In genomic region chr6:26811486-26812111, GRCh38 we compare ENCODE assay signal across 7 cellular contexts.
DNase-seq lines count a peak whose midpoint lies in the region; ATAC-seq, FAIRE-seq and TF ChIP-seq lines count a peak whose summit lies in the region.
"Not testable (repeated sequence)": the region's sequence is repeated elsewhere in the genome, so short reads cannot be mapped to it uniquely, and the experiment has no call there.

No MANE protein-coding gene starts in this region.

- not testable (repeated sequence) for DNase-seq in GM23338 (ENCODE audit: low spot score); Panc1 (ENCODE audit: low read depth, low spot score); K562 (ENCODE audit: extremely low read depth in 1 of 4, low spot score in 3 of 4); foreskin keratinocyte; HepG2 (ENCODE audit: low spot score); upper lobe of right lung

- not testable (repeated sequence) for FAIRE-seq in K562 (lab: Jason Lieb, UNC); HepG2 (lab: Jason Lieb, UNC)

- H3K4me3 Mint-ChIP-seq in GM23338 = not testable (repeated sequence)

- no CpG with 5 or more reads among the region's 36 CpGs for WGBS in K562 (ENCODE audit: insufficient coverage, low coverage, missing lambda C conversion rate)
- no CpG with 5 or more reads among the region's 36 CpGs for WGBS in HepG2 (ENCODE audit: low lambda C conversion rate)

- H3K27ac Mint-ChIP-seq in GM23338 = not testable (repeated sequence)

- not testable (repeated sequence) for H3K4me1 Mint-ChIP-seq in GM23338

- H3K9me3 Mint-ChIP-seq in GM23338 = not testable (repeated sequence)

- in situ Hi-C loops in Panc1 (cut with HindIII; ENCODE audit: low pct_unique_long_range_greater_than_20kb, low sequenced_read_pairs); K562 (cut with MboI); HepG2 (cut with HindIII; ENCODE audit: extremely low pct_ligation_motif_present, low pct_unique_long_range_greater_than_20kb): not testable (repeated sequence)

- H3K36me3 Mint-ChIP-seq in GM23338 (ENCODE audit: low read depth) = not testable (repeated sequence)

- not testable (repeated sequence) for H3K36me3 ChIP-seq in GM23338 (ENCODE audit: insufficient read depth); Panc1 (ENCODE audit: control insufficient read depth, insufficient read depth, low read length); K562 (ENCODE audit: control insufficient read depth, insufficient read depth, low read length); HepG2 (replicated peaks in 1 of 2; ENCODE audit: control insufficient read depth in 1 of 2, insufficient read depth in 2 of 2, low read length in 2 of 2); upper lobe of right lung

- not testable (repeated sequence) for TF ChIP-seq POLR2A in K562 (conservative IDR thresholded peaks at IDR 0.05); HepG2 (IDR thresholded peaks at IDR 0.05; ENCODE audit: insufficient read depth in 1 of 2, low read depth in 2 of 2, low read length in 2 of 2)

- TF ChIP-seq RAD21 in K562 (CRISPR knock-in tag; conservative IDR thresholded peaks at IDR 0.05 in 1 of 2, IDR thresholded peaks at IDR 0.05 in 1 of 2); HepG2 (CRISPR knock-in tag; IDR thresholded peaks at IDR 0.05): not testable (repeated sequence)

- BruUV-seq in Panc1 (replicated peaks; lab: Mats Ljungman, UMichigan); K562 (replicated peaks; lab: Mats Ljungman, UMichigan); HepG2 (replicated peaks; lab: Mats Ljungman, UMichigan): not testable (repeated sequence)

- H3K4me1 ChIP-seq in GM23338 (ENCODE audit: insufficient read depth); Panc1 (ENCODE audit: control insufficient read depth, insufficient read depth, low read length); K562 (replicated peaks in 1 of 2; ENCODE audit: control insufficient read depth in 2 of 2, insufficient read depth in 2 of 2, low read length in 2 of 2); foreskin keratinocyte; HepG2 (ENCODE audit: insufficient read depth, low read length); upper lobe of right lung: not testable (repeated sequence)

- not testable (repeated sequence) for H3K27me3 ChIP-seq in GM23338 (ENCODE audit: insufficient read depth); Panc1 (ENCODE audit: control insufficient read depth, insufficient read depth, low read length); K562 (ENCODE audit: control insufficient read depth in 2 of 2, insufficient read depth in 2 of 2, low read length in 2 of 2); foreskin keratinocyte; HepG2 (ENCODE audit: control insufficient read depth in 1 of 2, insufficient read depth in 2 of 2, low read length in 2 of 2); upper lobe of right lung

- H2AFZ ChIP-seq in GM23338; K562 (ENCODE audit: low read depth, low read length); HepG2 (ENCODE audit: low read length): not testable (repeated sequence)

- not testable (repeated sequence) for H3K4me3 ChIP-seq in GM23338; Panc1 (ENCODE audit: low read depth in 2 of 2, low read length in 2 of 2); K562; HepG2 (replicated peaks in 1 of 3; ENCODE audit: insufficient read depth in 1 of 3, low read depth in 2 of 3, low read length in 3 of 3); upper lobe of right lung

- H3F3A ChIP-seq in GM23338 (replicated peaks; ENCODE audit: low read depth) = not testable (repeated sequence)

- H3K27me3 Mint-ChIP-seq in GM23338 (ENCODE audit: insufficient read depth, low read depth, poor library complexity) = not testable (repeated sequence)

- H3K27ac ChIP-seq in GM23338 (ENCODE audit: low read depth); Panc1 (ENCODE audit: low read length); K562 (ENCODE audit: extremely low read depth, low read depth, low read length); foreskin keratinocyte; HepG2 (ENCODE audit: extremely low read length, insufficient read depth, low read length); upper lobe of right lung: not testable (repeated sequence)

- not testable (repeated sequence) for H3K79me2 ChIP-seq in GM23338 (replicated peaks; ENCODE audit: insufficient read depth); K562 (ENCODE audit: control insufficient read depth, insufficient read depth, low read length); HepG2 (ENCODE audit: insufficient read depth, low read length)

- not testable (repeated sequence) for H3K4me2 ChIP-seq in GM23338; K562 (ENCODE audit: insufficient read depth, low read length); HepG2 (ENCODE audit: low read depth, low read length)

- not testable (repeated sequence) for H4K20me1 ChIP-seq in GM23338 (replicated peaks; ENCODE audit: insufficient read depth); K562 (replicated peaks; ENCODE audit: control insufficient read depth, insufficient read depth, low read length); HepG2 (ENCODE audit: insufficient read depth, low read length)

- CTCF ChIA-PET in Panc1 (lab: Charles Lee); K562 (lab: Yijun Ruan, JAX; ENCODE audit: low intra/inter-chr PET ratio); HepG2 (lab: Yijun Ruan, JAX; ENCODE audit: low intra/inter-chr PET ratio, low total read pairs): not testable (repeated sequence)

- intact Hi-C loops in Panc1 (cut with micrococcal nuclease; ENCODE audit: unreplicated experiment); K562 (cut with micrococcal nuclease); HepG2 (cut with micrococcal nuclease; ENCODE audit: unreplicated experiment); upper lobe of right lung (cut with DNase I): not testable (repeated sequence)

- ATAC-seq in GM23338 (peak; percentile 99), Panc1 (peak; percentile 79), SK-N-SH treated with all-trans-retinoic acid at 6 μM for 48 hours (peak; percentile 94), K562 (peak; percentile 97), foreskin keratinocyte (peak; percentile 75), HepG2 (peak; percentile 85), upper lobe of right lung (peak; percentile 49)

- not testable (repeated sequence) for TF ChIP-seq EP300 in K562 (IDR thresholded peaks at IDR 0.05; ENCODE audit: low read length); HepG2 (IDR thresholded peaks at IDR 0.05; ENCODE audit: low read depth in 2 of 2, low read length in 2 of 2); HepG2 (CRISPR knock-in tag; IDR thresholded peaks at IDR 0.05; ENCODE audit: borderline replicate concordance)

- H3K9me2 ChIP-seq in GM23338 (ENCODE audit: insufficient read depth) = not testable (repeated sequence)

- H3K9me1 ChIP-seq in K562 (ENCODE audit: control insufficient read depth, insufficient read depth, low read length) = not testable (repeated sequence)

- not testable (repeated sequence) for H3K9me3 ChIP-seq in Panc1 (ENCODE audit: control insufficient read depth, insufficient read depth, low read depth, low read length); K562 (replicated peaks; ENCODE audit: control insufficient read depth, insufficient read depth, low read depth, low read length); HepG2 (ENCODE audit: low read length); upper lobe of right lung

- not testable (repeated sequence) for H3K9ac ChIP-seq in K562 (ENCODE audit: insufficient read depth in 1 of 2, low read depth in 2 of 2, low read length in 2 of 2); HepG2 (ENCODE audit: insufficient read depth, low read depth, low read length)

- TF ChIP-seq CTCF in GM23338 (conservative IDR thresholded peaks at IDR 0.05; ENCODE audit: low read depth in 2 of 2); Panc1 (IDR thresholded peaks at IDR 0.05); K562 (IDR thresholded peaks at IDR 0.05 in 2 of 3, conservative IDR thresholded peaks at IDR 0.05 in 1 of 3; ENCODE audit: insufficient read depth in 2 of 3, low read depth in 1 of 3, low read length in 3 of 3); foreskin keratinocyte (conservative IDR thresholded peaks at IDR 0.05); HepG2 (CRISPR knock-in tag; IDR thresholded peaks at IDR 0.05); upper lobe of right lung (IDR thresholded peaks at IDR 0.05): not testable (repeated sequence)

- POLR2A ChIA-PET in Panc1 (lab: Charles Lee); K562 (lab: Yijun Ruan, JAX); HepG2 (lab: Yijun Ruan, JAX): not testable (repeated sequence)

Comparison
In these comparisons a context has a peak if more than half of its experiments do, and no peak if none do; other contexts are left out.
1. ATAC-seq: peak in every context shown above with its lines; median percentile 99 in GM23338; 97 in K562; 94 in SK-N-SH treated with all-trans-retinoic acid at 6 μM for 48 hours; 85 in HepG2; 79 in Panc1; 75 in foreskin keratinocyte; 49 in upper lobe of right lung.